ENCODE assay signal across 8 cellular contexts in genomic region chr16:1677942-1678499, GRCh38. TPM values are rescaled to one million over a fixed set of nuclear protein-coding genes. Genes with fewer than 3 reads are reported as not detected.
A peak's percentile ranks its signal among the peaks of the same experiment; 100 is the strongest.
DNase-seq lines count a peak whose midpoint lies in the region; ATAC-seq, FAIRE-seq and TF ChIP-seq lines count a peak whose summit lies in the region.

A gene with protein sequence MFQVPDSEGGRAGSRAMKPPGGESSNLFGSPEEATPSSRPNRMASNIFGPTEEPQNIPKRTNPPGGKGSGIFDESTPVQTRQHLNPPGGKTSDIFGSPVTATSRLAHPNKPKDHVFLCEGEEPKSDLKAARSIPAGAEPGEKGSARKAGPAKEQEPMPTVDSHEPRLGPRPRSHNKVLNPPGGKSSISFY (plus strand): TSS chr16:1678279. CDS start chr16:1678313, 34 bp downstream.

- TF ChIP-seq CTCF in AG04449 (IDR thresholded peaks at IDR 0.05; ENCODE audit: insufficient read depth, low read length, missing control alignments) (no peak), WI38 (IDR thresholded peaks at IDR 0.05; ENCODE audit: low read depth, low read length) (no peak), bronchial epithelial cell (IDR thresholded peaks at IDR 0.05; ENCODE audit: insufficient read depth, low read length, severe bottlenecking) (no peak), spleen (IDR thresholded peaks at IDR 0.05 in 8 of 11, conservative IDR thresholded peaks at IDR 0.05 in 3 of 11) (peak in 5 of 11 experiments; percentile 6 to 34 (median 25))

- peak within 1 kb of the TSS in 7 of 8 donors; percentile 43 to 87 (median 82) for H3K27ac ChIP-seq in spleen

- DNase-seq in AG04449 (ENCODE audit: low read depth, low spot score) (peak; percentile 54), NCI-H2227 treated with DMSO at 0.1 percent for 48 hours (lab: John Stamatoyannopoulos, UW) (peak; percentile 98), bronchial epithelial cell (ENCODE audit: low read depth) (peak; percentile 94), immature natural killer cell (peak; percentile 92 to 93 (median 92)), spleen (peak; percentile 97)

- intact Hi-C loops in spleen (cut with DNase I; ENCODE audit: low total_unique reads), result no loop called here

- peaks cover 5 to 25% (median 6%) of the 10 kb centered on the region in 3 donors for H3K36me3 Mint-ChIP-seq in immature natural killer cell

- CTCF ChIA-PET in AG04449 (lab: Yijun Ruan, JAX), result interaction anchor here (1.0 to 5.4 kb wide), 5 partner anchors 12 to 87 kb away, joined by 3 to 39 read pairs (median 5); partner anchors contain the start of gene MAPK8IP3

- H3K27me3 Mint-ChIP-seq in immature natural killer cell (ENCODE audit: low read depth in 3 of 3), result peaks cover 2 to 8% (median 5%) of the 10 kb centered on the region in 3 donors

- no peak for FAIRE-seq in bronchial epithelial cell (lab: Jason Lieb, UNC)

- peak; percentile 91 for ATAC-seq in GM18907 (IDR thresholded peaks at IDR 0.05; ENCODE audit: unreplicated experiment)
- peak; percentile 89 for ATAC-seq in HG03159 (IDR thresholded peaks at IDR 0.05; ENCODE audit: unreplicated experiment)

- H3K4me3 ChIP-seq in AG04449 (ENCODE audit: low read depth, low read length), result peak within 1 kb of the TSS; percentile 77
- peak within 1 kb of the TSS; percentile 81 for H3K4me3 ChIP-seq in WI38 (ENCODE audit: low read depth, low read length)
- peak within 1 kb of the TSS; percentile 94 for H3K4me3 ChIP-seq in bronchial epithelial cell (ENCODE audit: low read depth, low read length)
- H3K4me3 ChIP-seq in spleen, result peak within 1 kb of the TSS; percentile 75 to 94 (median 88)

- H3K4me3 Mint-ChIP-seq in immature natural killer cell, result peak within 1 kb of the TSS; percentile 83 to 89 (median 88)

- 0 to 1% (median 0%) methylated on average over 19 to 79 of the region's 79 CpGs for WGBS in spleen, 5 donors

- no peaks in the 10 kb centered on the region for H3K27me3 ChIP-seq in bronchial epithelial cell (ENCODE audit: control insufficient read depth, insufficient read depth, low read length)
- H3K27me3 ChIP-seq in spleen (replicated peaks in 1 of 7), result no peaks in the 10 kb centered on the region

- H3K36me3 ChIP-seq in bronchial epithelial cell (ENCODE audit: control insufficient read depth, insufficient read depth, low read length) (peaks cover 20% of the 10 kb centered on the region), spleen (peaks cover 0 to 34% (median 23%) of the 10 kb centered on the region in 6 donors)

- H3K9me3 Mint-ChIP-seq in immature natural killer cell, result no peaks in the 10 kb centered on the region

- H3K4me1 ChIP-seq in spleen, result peaks cover 16 to 44% (median 22%) of the 10 kb centered on the region in 6 donors

- H3K9me3 ChIP-seq in spleen, result no peaks in the 10 kb centered on the region

- peak within 1 kb of the TSS; percentile 55 to 84 (median 74) for H3K27ac Mint-ChIP-seq in immature natural killer cell

- no peak for TF ChIP-seq POLR2A in spleen (IDR thresholded peaks at IDR 0.05)

- peaks cover 15 to 32% of the 10 kb centered on the region in 2 donors for H3K4me1 Mint-ChIP-seq in immature natural killer cell

- POLR2A ChIA-PET in AG04449 (lab: Yijun Ruan, JAX), result interaction anchor here (0.6 to 1.5 kb wide), 6 partner anchors 14 to 75 kb away, joined by 3 to 4 read pairs (median 3); partner anchors contain the start of gene MAPK8IP3

RNA-seq across cellular contexts. Expression of the gene that starts here (rescaled TPM):
- total RNA-seq in bronchial epithelial cell (55.0 and 59.2 TPM in 2 replicates), spleen (10 to 100 TPM; 15.6 to 30.5 (median 22.7) TPM)
- polyA plus RNA-seq in immature natural killer cell (10 to 100 TPM in 1 of 3 donors, 1 to 10 TPM in 2; 7.9 to 14.0 (median 8.3) TPM), spleen (10 to 100 TPM in 2 of 3 donors, 1 to 10 TPM in 1; 8.2 to 15.0 (median 12.9) TPM)

Comparison
In these comparisons a context has a peak if more than half of its experiments do, and no peak if none do; other contexts are left out.
1. Peak in every context shown above with its lines: DNase-seq, ATAC-seq, H3K4me3 ChIP-seq and H3K27ac ChIP-seq.